In the genomic region with DNA sequence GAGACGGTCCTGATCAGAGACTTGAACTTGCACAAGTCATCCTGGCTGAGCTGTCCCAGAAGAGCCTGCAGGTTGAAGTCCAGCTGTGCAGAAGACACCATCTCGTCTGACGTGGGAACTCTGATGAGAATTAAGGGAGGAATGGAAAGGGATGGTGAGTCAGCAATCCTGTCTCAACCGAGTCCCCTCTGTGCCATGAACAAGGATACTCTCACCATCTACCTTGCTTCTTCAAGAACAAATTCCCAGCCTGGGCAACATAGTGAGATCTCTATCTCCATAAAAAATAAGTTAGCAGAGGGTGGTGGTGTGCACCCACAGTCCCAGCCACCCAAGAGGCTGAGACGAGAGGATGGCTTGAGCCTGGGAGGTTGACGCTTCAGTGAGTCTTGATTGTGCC, we compare ENCODE assay signal across 29 cellular contexts. TPM values are rescaled to one million over a fixed set of nuclear protein-coding genes. Genes with fewer than 3 reads are reported as not detected.
"Had no signal": no experiment of that assay in that cellular context is flagged by ENCODE, and none has a peak within 500 bp of the region (broad histone marks: within the 10 kb centered on the region; RNA-seq: fewer than 3 reads in every experiment).

Gene NLRP2B (minus strand): TSS at position 101 of the 400 bp plus-strand sequence.

- H3K4me1 Mint-ChIP-seq: stimulated activated effector memory CD8-positive, alpha-beta T cell treated with anti-CD3 and anti-CD28 coated beads, Interleukin-12 subunit alpha, Interleukin-12 subunit beta, amount 100 ng/mL, for 72 hours; stimulated activated memory B cell treated with anti-CD40 and anti-IgM and Interleukin-4, amounts not matched to agents 10 μg/mL and 1 μg/mL and 100 μg/mL, for 72 hours; stimulated activated naive B cell treated with anti-CD40 and anti-IgM and Interleukin-4, amounts not matched to agents 10 μg/mL and 1 μg/mL and 100 μg/mL, for 72 hours; stimulated activated naive CD8-positive, alpha-beta T cell treated with anti-CD3 and anti-CD28 coated beads, Interleukin-15, amount 100 ng/mL, for 72 hours had no signal

- DNase-seq: stimulated activated CD4-positive, alpha-beta T cell treated with anti-CD3 and anti-CD28 coated beads, Interleukin-2, amount 100 ng/mL, for 48 hours; stimulated activated CD4-positive, alpha-beta T cell treated with anti-CD3 and anti-CD28 coated beads, Interleukin-4, amount 100 ng/mL, for 1 hour; stimulated activated CD4-positive, alpha-beta T cell treated with anti-CD3 and anti-CD28 coated beads, Interleukin-4, amount 100 ng/mL, for 24 hours; stimulated activated CD4-positive, alpha-beta T cell treated with anti-CD3 and anti-CD28 coated beads, Interleukin-4, amount 100 ng/mL, for 4 hours; stimulated activated CD8-positive, alpha-beta memory T cell treated with anti-CD3 and anti-CD28 coated beads, Interleukin-4, amount 100 ng/mL, for 48 hours; stimulated activated naive B cell treated with anti-CD40 and anti-IgM and Interleukin-4, amounts not matched to agents 10 μg/mL and 1 μg/mL and 100 μg/mL, for 72 hours; stimulated activated naive CD4-positive, alpha-beta T cell; stimulated activated naive CD8-positive, alpha-beta T cell treated with anti-CD3 and anti-CD28 coated beads, Interleukin-15, amount 100 ng/mL, for 72 hours; stimulated activated naive CD8-positive, alpha-beta T cell treated with anti-CD3 and anti-CD28 coated beads, Interleukin-15, Interleukin-2, amounts not matched to agents 100 U/mL and 50 U/mL, for 24 hours; stomach; substantia nigra; testis; thyroid gland; tibial artery; transverse colon; trophoblast cell; upper lobe of right lung; uterus had no signal

- H3K4me1 ChIP-seq: stomach, suprapubic skin, testis, thyroid gland, tibial artery, tibial nerve, transverse colon, upper lobe of left lung, upper lobe of right lung, uterus, vagina had no signal

- H3K4me3 ChIP-seq: stomach, suprapubic skin, testis, thoracic aorta, thyroid gland, tibial artery, tibial nerve, transverse colon, upper lobe of left lung, upper lobe of right lung, uterus, vagina had no signal

- H3K9me3 Mint-ChIP-seq: stimulated activated effector memory CD8-positive, alpha-beta T cell treated with anti-CD3 and anti-CD28 coated beads, Interleukin-12 subunit alpha, Interleukin-12 subunit beta, amount 100 ng/mL, for 72 hours; stimulated activated memory B cell treated with anti-CD40 and anti-IgM and Interleukin-4, amounts not matched to agents 10 μg/mL and 1 μg/mL and 100 μg/mL, for 72 hours; stimulated activated naive B cell treated with anti-CD40 and anti-IgM and Interleukin-4, amounts not matched to agents 10 μg/mL and 1 μg/mL and 100 μg/mL, for 72 hours; stimulated activated naive CD8-positive, alpha-beta T cell treated with anti-CD3 and anti-CD28 coated beads, Interleukin-15, Interleukin-2, amounts not matched to agents 100 ng/mL and 50 ng/mL, for 24 hours had no signal

- H3K27me3 Mint-ChIP-seq: stimulated activated memory B cell treated with anti-CD40 and anti-IgM and Interleukin-4, amounts not matched to agents 10 μg/mL and 1 μg/mL and 100 μg/mL, for 72 hours; stimulated activated naive B cell treated with anti-CD40 and anti-IgM and Interleukin-4, amounts not matched to agents 10 μg/mL and 1 μg/mL and 100 μg/mL, for 72 hours; stimulated activated naive CD8-positive, alpha-beta T cell treated with anti-CD3 and anti-CD28 coated beads, Interleukin-15, amount 100 ng/mL, for 72 hours; stimulated activated naive CD8-positive, alpha-beta T cell treated with anti-CD3 and anti-CD28 coated beads, Interleukin-15, Interleukin-2, amounts not matched to agents 100 ng/mL and 50 ng/mL, for 24 hours; type B pancreatic cell had no signal

- H3K27me3 ChIP-seq: stomach, suprapubic skin, testis, thyroid gland, tibial artery, tibial nerve, transverse colon, upper lobe of left lung, upper lobe of right lung, uterus, vagina had no signal

- H3K36me3 Mint-ChIP-seq: stimulated activated effector memory CD8-positive, alpha-beta T cell treated with anti-CD3 and anti-CD28 coated beads, Interleukin-12 subunit alpha, Interleukin-12 subunit beta, amount 100 ng/mL, for 72 hours; stimulated activated memory B cell treated with anti-CD40 and anti-IgM and Interleukin-4, amounts not matched to agents 10 μg/mL and 1 μg/mL and 100 μg/mL, for 72 hours; stimulated activated naive B cell treated with anti-CD40 and anti-IgM and Interleukin-4, amounts not matched to agents 10 μg/mL and 1 μg/mL and 100 μg/mL, for 72 hours; type B pancreatic cell had no signal

- H3K9me3 ChIP-seq: suprapubic skin, testis, thoracic aorta, thyroid gland, tibial artery, tibial nerve, transverse colon, upper lobe of right lung, uterus, vagina had no signal

- H3K27ac ChIP-seq: stomach, suprapubic skin, testis, thoracic aorta, thyroid gland, tibial artery, tibial nerve, transverse colon, upper lobe of left lung, upper lobe of right lung, uterus, vagina had no signal

- H3K27ac Mint-ChIP-seq: stimulated activated effector memory CD8-positive, alpha-beta T cell treated with anti-CD3 and anti-CD28 coated beads, Interleukin-12 subunit alpha, Interleukin-12 subunit beta, amount 100 ng/mL, for 72 hours; stimulated activated memory B cell treated with anti-CD40 and anti-IgM and Interleukin-4, amounts not matched to agents 10 μg/mL and 1 μg/mL and 100 μg/mL, for 72 hours; stimulated activated naive B cell treated with anti-CD40 and anti-IgM and Interleukin-4, amounts not matched to agents 10 μg/mL and 1 μg/mL and 100 μg/mL, for 72 hours; stimulated activated naive CD8-positive, alpha-beta T cell treated with anti-CD3 and anti-CD28 coated beads, Interleukin-15, amount 100 ng/mL, for 72 hours; stimulated activated naive CD8-positive, alpha-beta T cell treated with anti-CD3 and anti-CD28 coated beads, Interleukin-15, Interleukin-2, amounts not matched to agents 100 ng/mL and 50 ng/mL, for 24 hours; type B pancreatic cell had no signal

- H3K4me3 Mint-ChIP-seq: stimulated activated effector memory CD8-positive, alpha-beta T cell treated with anti-CD3 and anti-CD28 coated beads, Interleukin-12 subunit alpha, Interleukin-12 subunit beta, amount 100 ng/mL, for 72 hours; stimulated activated memory B cell treated with anti-CD40 and anti-IgM and Interleukin-4, amounts not matched to agents 10 μg/mL and 1 μg/mL and 100 μg/mL, for 72 hours; stimulated activated naive B cell treated with anti-CD40 and anti-IgM and Interleukin-4, amounts not matched to agents 10 μg/mL and 1 μg/mL and 100 μg/mL, for 72 hours; stimulated activated naive CD8-positive, alpha-beta T cell treated with anti-CD3 and anti-CD28 coated beads, Interleukin-15, amount 100 ng/mL, for 72 hours; stimulated activated naive CD8-positive, alpha-beta T cell treated with anti-CD3 and anti-CD28 coated beads, Interleukin-15, Interleukin-2, amounts not matched to agents 100 ng/mL and 50 ng/mL, for 24 hours; type B pancreatic cell had no signal

- H3K36me3 ChIP-seq: stomach, suprapubic skin, thoracic aorta, thyroid gland, tibial artery, tibial nerve, transverse colon, upper lobe of left lung, upper lobe of right lung, uterus, vagina had no signal

- ATAC-seq: stimulated activated effector memory CD8-positive, alpha-beta T cell treated with anti-CD3 and anti-CD28 coated beads, Interleukin-12 subunit alpha, Interleukin-12 subunit beta, amount 100 ng/mL, for 72 hours; stimulated activated memory B cell treated with anti-CD40 and anti-IgM and Interleukin-4, amounts not matched to agents 10 μg/mL and 1 μg/mL and 100 μg/mL, for 72 hours; stimulated activated naive B cell treated with anti-CD40 and anti-IgM and Interleukin-4, amounts not matched to agents 10 μg/mL and 1 μg/mL and 100 μg/mL, for 72 hours; stimulated activated naive CD8-positive, alpha-beta T cell treated with anti-CD3 and anti-CD28 coated beads, Interleukin-15, amount 100 ng/mL, for 72 hours; stimulated activated naive CD8-positive, alpha-beta T cell treated with anti-CD3 and anti-CD28 coated beads, Interleukin-15, Interleukin-2, amounts not matched to agents 100 U/mL and 50 U/mL, for 24 hours; upper lobe of right lung had no signal

RNA-seq across cellular contexts. Expression of gene NLRP2B, which starts in this region (rescaled TPM):
- total RNA-seq: stomach, subcutaneous adipose tissue, suprapubic skin, testis, upper lobe of left lung, upper lobe of right lung, urinary bladder, vagina had no signal
